ENCODE assay signal across 36 cellular contexts in the genomic region with DNA sequence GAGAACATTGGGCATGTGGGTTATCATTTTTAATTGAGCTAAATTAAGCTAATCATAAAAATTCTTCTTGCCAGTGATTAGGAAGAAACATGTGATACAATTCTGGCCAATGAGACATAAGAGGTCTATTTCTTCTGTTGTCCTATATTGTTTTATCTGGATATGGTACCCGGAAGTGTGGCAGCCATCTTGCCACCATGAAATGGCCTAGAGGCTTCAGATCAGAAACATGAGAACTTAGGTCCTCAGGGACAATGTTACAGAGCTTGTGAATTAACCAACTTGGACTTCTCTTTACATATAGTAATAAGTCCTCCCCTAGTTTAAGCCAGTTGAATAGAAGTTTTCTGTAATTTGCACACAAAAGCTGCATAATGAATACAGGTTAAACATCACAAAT.
"Had no signal": no experiment of that assay in that cellular context is flagged by ENCODE, and none has a peak within 500 bp of the region (broad histone marks: within the 10 kb centered on the region; RNA-seq: fewer than 3 reads in every experiment).

No MANE protein-coding gene starts in this region.

- H3K4me3 ChIP-seq: MG63 had no signal

- H3K27ac ChIP-seq: KMS-11 had no signal

- H3K9me3 ChIP-seq: MG63 had no signal

- H3K27me3 ChIP-seq: MG63 had no signal

- H3K9ac ChIP-seq: KMS-11 had no signal

- H3K36me3 ChIP-seq: MG63 had no signal

- DNase-seq: Kasumi-1, KG1, MG63, MM.1S, MV-4-11, NCI-H1048, NCI-H1092, NCI-H1092 treated with DMSO at 0.1 percent for 48 hours, NCI-H1105, NCI-H1105 treated with DMSO at 0.1 percent for 48 hours, NCI-H1417, NCI-H1417 treated with DMSO at 0.1 percent for 48 hours, NCI-H1436, NCI-H1436 treated with DMSO at 0.1 percent for 48 hours, NCI-H146, NCI-H1694, NCI-H1694 treated with DMSO at 0.1 percent for 48 hours, NCI-H187, NCI-H187 treated with DMSO at 0.1 percent for 48 hours, NCI-H1930, NCI-H2029, NCI-H2029 treated with DMSO at 0.1 percent for 48 hours, NCI-H2081, NCI-H2081 treated with DMSO at 0.1 percent for 48 hours, NCI-H2107, NCI-H2171, NCI-H2171 treated with DMSO at 0.1 percent for 48 hours, NCI-H2227 treated with DMSO at 0.1 percent for 48 hours, NCI-H226, NCI-H345, NCI-H446, NCI-H446 treated with DMSO at 0.1 percent for 48 hours, NCI-H510A, NCI-H510A treated with DMSO at 0.1 percent for 48 hours, NCI-H524 had no signal

- H3K4me2 ChIP-seq: KMS-11 had no signal
